ENCODE assay signal across 8 cellular contexts in the genomic region with DNA sequence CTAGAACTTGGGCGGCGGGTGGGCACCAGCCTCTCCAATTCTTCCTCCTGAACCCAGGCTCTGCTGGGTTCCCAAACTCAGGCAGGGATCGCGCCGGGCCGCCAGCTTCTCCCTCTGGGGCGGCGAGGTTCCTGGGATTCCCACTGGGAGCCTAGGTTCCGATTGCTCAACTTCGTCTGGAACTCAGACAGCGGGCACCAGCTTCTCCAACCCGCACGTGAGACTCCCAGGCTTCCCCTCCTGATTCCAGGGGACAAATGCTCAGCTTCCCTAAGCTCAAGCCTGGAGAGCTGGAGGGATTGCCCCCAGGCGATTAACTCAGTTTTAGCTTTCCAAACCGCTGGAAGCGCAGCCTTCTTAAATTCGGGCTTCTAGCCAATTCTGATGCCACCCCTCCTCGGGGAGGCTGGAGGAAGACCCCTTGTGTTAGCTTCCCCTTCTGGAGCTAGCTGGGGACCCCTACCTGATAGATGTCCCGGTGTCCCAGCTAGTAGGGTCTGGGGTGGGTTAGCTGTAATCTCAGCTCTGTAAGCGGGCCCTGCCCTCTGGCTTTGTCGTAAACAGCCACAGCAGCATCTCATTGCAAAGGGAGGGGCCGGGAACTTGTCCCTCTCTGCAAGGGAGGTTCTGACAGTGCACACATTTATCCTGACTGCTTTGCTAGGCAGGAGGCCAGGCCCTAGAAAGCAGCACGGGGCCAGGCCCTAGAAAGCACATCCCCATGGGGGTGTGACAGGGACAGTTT. TPM values are rescaled to one million over a fixed set of nuclear protein-coding genes. Genes with fewer than 3 reads are reported as not detected.
DNase-seq lines count a peak whose midpoint lies in the region; ATAC-seq and TF ChIP-seq lines count a peak whose summit lies in the region.

No MANE protein-coding gene starts in this region.

- peaks cover 5% of the 10 kb centered on the region for H3K36me3 ChIP-seq in SJSA1

- H3K4me3 ChIP-seq in SJSA1 (peak overlapping the region; percentile 69), fibroblast of pulmonary artery (replicated peaks; ENCODE audit: low read depth, low read length) (peak overlapping the region; percentile 83)

- ATAC-seq in sciatic nerve (no peak), HG03460 (IDR thresholded peaks at IDR 0.05; ENCODE audit: unreplicated experiment) (no peak)

- H3K9me3 ChIP-seq in SJSA1 (replicated peaks), result no peaks in the 10 kb centered on the region

- DNase-seq in NCI-H82 (lab: John Stamatoyannopoulos, UW) (peak; percentile 19), NCI-H82 treated with DMSO at 0.1 percent for 48 hours (lab: John Stamatoyannopoulos, UW; ENCODE audit: unreplicated experiment) (no peak), SJSA1 (ENCODE audit: low read depth in 1 of 2, low spot score in 2 of 2) (no peak), fibroblast of pulmonary artery (ENCODE audit: low read depth) (peak; percentile 33), sciatic nerve (ENCODE audit: low spot score) (peak; percentile 63), NCI-H2029 (lab: John Stamatoyannopoulos, UW) (no peak), COLO668 (lab: John Stamatoyannopoulos, UW; ENCODE audit: unreplicated experiment) (no peak)

- intact Hi-C loops in sciatic nerve (cut with DNase I), result no loop called here

- no peak for TF ChIP-seq CTCF in fibroblast of pulmonary artery (IDR thresholded peaks at IDR 0.05; ENCODE audit: low read length, missing control alignments)

- no peak overlapping the region for H3K27ac ChIP-seq in SJSA1

- H3K4me1 ChIP-seq in SJSA1 (replicated peaks), result peaks cover 14% of the 10 kb centered on the region

- no peaks in the 10 kb centered on the region for H3K27me3 ChIP-seq in SJSA1 (replicated peaks)

RNA-seq across cellular contexts. Expression of a gene that starts 0.7 kb away (rescaled TPM):
- 2.9 and 5.5 TPM in 2 replicates for total RNA-seq in SJSA1 (2014; rRNA removed; shearing (Covaris generic))
- total RNA-seq in sciatic nerve, result 35.3 TPM

RNA-seq across cellular contexts. Expression of a gene that starts 7.2 kb away (rescaled TPM):
- total RNA-seq in SJSA1 (2014; rRNA removed; shearing (Covaris generic)), result 31.4 and 33.7 TPM in 2 replicates
- 47.6 TPM for total RNA-seq in sciatic nerve

RNA-seq across cellular contexts. Expression of a gene that starts 12.4 kb away (rescaled TPM):
- total RNA-seq in SJSA1 (2014; rRNA removed; shearing (Covaris generic)), result 41.6 and 47.5 TPM in 2 replicates
- 133 TPM for total RNA-seq in sciatic nerve

RNA-seq across cellular contexts. Expression of a gene that starts 34.3 kb away (rescaled TPM):
- total RNA-seq in SJSA1 (2014; rRNA removed; shearing (Covaris generic)), result 0.47 TPM in 1 of 2 replicates, not detected in the other
- 4.7 TPM for total RNA-seq in sciatic nerve

Comparison
In these comparisons a context has a peak if more than half of its experiments do, and no peak if none do; other contexts are left out.
1. DNase-seq: peak in NCI-H82 (single experiment), fibroblast of pulmonary artery (single experiment) and sciatic nerve (single experiment); none in NCI-H82 treated with DMSO at 0.1 percent for 48 hours (single experiment), SJSA1 (0 of 2), NCI-H2029 (single experiment) and COLO668 (single experiment).